ENCODE assay signal across 1 cellular context in genomic region chr20:47501483-47502270, GRCh38.
TF ChIP-seq lines count a peak whose summit lies in the region.

Gene NCOA3, plus strand, starts transcription at chr20:47501887. Its CDS starts 120,361 bp downstream, at chr20:47622248.

TF ChIP-seq in K562, 482 proteins besides CTCF, POLR2A, EP300 and RAD21 (continued from another document and continues in another):
- TF ChIP-seq AFF4 (CRISPR knock-in tag; IDR thresholded peaks at IDR 0.05) (peak; percentile 66), CHAMP1 (IDR thresholded peaks at IDR 0.05) (peak; percentile 20; the same call in 1 of the 2 replicates), NCOR1 (IDR thresholded peaks at IDR 0.05) (peak; percentile 60), MYBL2 (IDR thresholded peaks at IDR 0.05; ENCODE audit: low read depth) (no peak; the same call in 1 of the 2 replicates), MYBL2 (CRISPR knock-in tag; IDR thresholded peaks at IDR 0.05; ENCODE audit: borderline replicate concordance) (no peak), FOXP4 (CRISPR knock-in tag; IDR thresholded peaks at IDR 0.05; ENCODE audit: borderline replicate concordance) (0 out of 2 replicates have a peak, but pooled peaks have one; percentile 51), ZNF445 (CRISPR knock-in tag; IDR thresholded peaks at IDR 0.05; ENCODE audit: low read depth) (no peak), CXXC5 (CRISPR knock-in tag; IDR thresholded peaks at IDR 0.05) (peak; percentile 91), ZNF384 (IDR thresholded peaks at IDR 0.05; ENCODE audit: low read depth, low read length) (peak; percentile 48; the same call in 1 of the 2 replicates), NONO (IDR thresholded peaks at IDR 0.05; ENCODE audit: low read depth in 2 of 2, low read length in 1 of 2) (peak; percentile 54 to 86; a peak in 2 of 4 replicates), JUN (IDR thresholded peaks at IDR 0.05; ENCODE audit: borderline replicate concordance, low read depth, low read length) (peak; percentile 61; the same call in 1 of the 2 replicates), JUN (CRISPR knock-in tag; IDR thresholded peaks at IDR 0.05; ENCODE audit: borderline replicate concordance) (no peak), ZNF696 (CRISPR knock-in tag; conservative IDR thresholded peaks at IDR 0.05) (no peak), POLR2AphosphoS2 (IDR thresholded peaks at IDR 0.05; ENCODE audit: low read length) (no peak; the same call in 1 of the 2 replicates), ZNF175 (CRISPR knock-in tag; IDR thresholded peaks at IDR 0.05; ENCODE audit: low read depth) (peak; percentile 85; the same call in 1 of the 2 replicates), CREM (IDR thresholded peaks at IDR 0.05; ENCODE audit: low read depth) (peak; percentile 92), CTBP1 (IDR thresholded peaks at IDR 0.05; ENCODE audit: borderline replicate concordance) (peak; percentile 84; the same call in 1 of the 2 replicates), ZFPM2 (CRISPR knock-in tag; IDR thresholded peaks at IDR 0.05) (no peak), CREB3L1 (IDR thresholded peaks at IDR 0.05; ENCODE audit: borderline replicate concordance, low read depth) (peak; percentile 86; the same call in 1 of the 2 replicates), SIN3B (IDR thresholded peaks at IDR 0.05; ENCODE audit: low read depth) (0 out of 2 replicates have a peak, but pooled peaks have one; percentile 11), TEAD1 (CRISPR knock-in tag; IDR thresholded peaks at IDR 0.05) (peak in 1 of 2 experiments; percentile 50; a peak in 2 of 4 replicates), TOE1 (IDR thresholded peaks at IDR 0.05; ENCODE audit: borderline replicate concordance) (peak; percentile 60; the same call in 1 of the 2 replicates), TOE1 (CRISPR knock-in tag; IDR thresholded peaks at IDR 0.05; ENCODE audit: borderline replicate concordance, low read depth) (no peak), MITF (IDR thresholded peaks at IDR 0.05) (no peak), PPARD (CRISPR knock-in tag; IDR thresholded peaks at IDR 0.05) (no peak), E2F3 (CRISPR knock-in tag; IDR thresholded peaks at IDR 0.05) (0 out of 2 replicates have a peak, but pooled peaks have one; percentile 12), CBX3 (IDR thresholded peaks at IDR 0.05; ENCODE audit: borderline replicate concordance in 1 of 2, low read length in 2 of 2) (peak in 1 of 2 experiments; percentile 42; a peak in 2 of 3 replicates), THAP12 (CRISPR knock-in tag; IDR thresholded peaks at IDR 0.05) (peak; percentile 13), NBN (IDR thresholded peaks at IDR 0.05; ENCODE audit: low read depth) (peak; percentile 64), ZBTB26 (CRISPR knock-in tag; IDR thresholded peaks at IDR 0.05) (peak; percentile 85), MXI1 (IDR thresholded peaks at IDR 0.05; ENCODE audit: low read depth, low read length) (0 out of 2 replicates have a peak, but pooled peaks have one; percentile 54), GTF2F1 (IDR thresholded peaks at IDR 0.05; ENCODE audit: low read depth, low read length) (peak; percentile 64; the same call in 1 of the 2 replicates), ZFP36 (IDR thresholded peaks at IDR 0.05; ENCODE audit: low read depth, low read length, partially characterized antibody) (no peak), XRCC5 (IDR thresholded peaks at IDR 0.05; ENCODE audit: low read depth, low read length) (no peak), ZBTB33 (CRISPR knock-in tag; IDR thresholded peaks at IDR 0.05) (peak; percentile 88; the same call in 1 of the 2 replicates), ATF7 (IDR thresholded peaks at IDR 0.05) (peak; percentile 81), MAZ (CRISPR knock-in tag; conservative IDR thresholded peaks at IDR 0.05 in 1 of 2, IDR thresholded peaks at IDR 0.05 in 1 of 2) (peak; percentile 82 to 84; a peak in 3 of 4 replicates), HMGN3 (IDR thresholded peaks at IDR 0.05; ENCODE audit: borderline replicate concordance, extremely low read depth, insufficient read length, low read depth, low read length) (peak; percentile 92), RBBP5 (IDR thresholded peaks at IDR 0.05; ENCODE audit: borderline replicate concordance, insufficient read depth, low read length, poor library complexity, severe bottlenecking) (peak; percentile 66), NR2F6 (CRISPR knock-in tag; IDR thresholded peaks at IDR 0.05) (no peak), E2F6 (IDR thresholded peaks at IDR 0.05; ENCODE audit: borderline replicate concordance in 1 of 2, extremely low read depth in 1 of 2, insufficient read depth in 1 of 2, insufficient read length in 1 of 2, low read depth in 1 of 2, low read length in 1 of 2, poor library complexity in 1 of 2, severe bottlenecking in 1 of 2) (peak in 1 of 2 experiments; percentile 80), KDM5B (IDR thresholded peaks at IDR 0.05; ENCODE audit: insufficient replicate concordance, low read depth, low read length) (peak; percentile 90), ZNF133 (CRISPR knock-in tag; IDR thresholded peaks at IDR 0.05) (0 out of 2 replicates have a peak, but pooled peaks have one; percentile 49), ILF3 (IDR thresholded peaks at IDR 0.05; ENCODE audit: borderline replicate concordance) (no peak)
